ENCODE assay signal across 8 cellular contexts in genomic region chr4:94534401-94535312, GRCh38.
DNase-seq lines count a peak whose midpoint lies in the region; ATAC-seq and TF ChIP-seq lines count a peak whose summit lies in the region.

No MANE protein-coding gene starts in this region.

- H3K9ac ChIP-seq in OCI-LY3 (ENCODE audit: low read length): no peak overlapping the region

- H2AFZ ChIP-seq in OCI-LY3 (ENCODE audit: low read depth, low read length): no peak overlapping the region

- H3K36me3 ChIP-seq in OCI-LY3 (replicated peaks; ENCODE audit: low read depth, low read length): no peaks in the 10 kb centered on the region

- DNase-seq in kidney tubule cell (ENCODE audit: low spot score) (peak; percentile 15), UCSD-AML1 (lab: John Stamatoyannopoulos, UW; ENCODE audit: unreplicated experiment) (no peak), NCI-H446 treated with DMSO at 0.1 percent for 48 hours (lab: John Stamatoyannopoulos, UW) (no peak)
- no peak for DNase-seq in activated CD4-positive, CD25-positive, alpha-beta regulatory T cell (lab: John Stamatoyannopoulos, UW)
- DNase-seq in activated CD4-positive, CD25-positive, alpha-beta regulatory T cell treated with anti-CD3 and anti-CD28 coated beads, Interleukin-2, amount 50 U/mL, for 72 hours: no peak

- ATAC-seq in GM18867 (IDR thresholded peaks at IDR 0.05; ENCODE audit: unreplicated experiment) (peak; percentile 94), HG02870 (IDR thresholded peaks at IDR 0.05; ENCODE audit: unreplicated experiment) (peak; percentile 93)

- H3K4me3 ChIP-seq in OCI-LY3 (ENCODE audit: low read length): no peak overlapping the region

- peaks cover 35% of the 10 kb centered on the region for H3K4me1 ChIP-seq in OCI-LY3 (ENCODE audit: low read length)

- no peak for TF ChIP-seq CTCF in OCI-LY3 (IDR thresholded peaks at IDR 0.05; ENCODE audit: low read depth, low read length)

- H3K9me3 ChIP-seq in OCI-LY3 (ENCODE audit: insufficient read depth, low read length): no peaks in the 10 kb centered on the region

- H3K27ac ChIP-seq in OCI-LY3 (ENCODE audit: low read length): no peak overlapping the region

- H3K79me2 ChIP-seq in OCI-LY3 (ENCODE audit: low read length): no peaks in the 10 kb centered on the region

- H4K20me1 ChIP-seq in OCI-LY3 (ENCODE audit: insufficient read depth, low read length): peaks cover 12% of the 10 kb centered on the region

- H3K27me3 ChIP-seq in OCI-LY3 (ENCODE audit: low read depth, low read length): no peaks in the 10 kb centered on the region

- peak overlapping the region; percentile 60 for H3K4me2 ChIP-seq in OCI-LY3 (ENCODE audit: low read length)
